In genomic region chr3:4065080-4065479, GRCh38 we compare ENCODE assay signal across 16 cellular contexts.
DNase-seq lines count a peak whose midpoint lies in the region; ATAC-seq and TF ChIP-seq lines count a peak whose summit lies in the region.
"Had no signal": no experiment of that assay in that cellular context is flagged by ENCODE, and none has a peak within 500 bp of the region (broad histone marks: within the 10 kb centered on the region; RNA-seq: fewer than 3 reads in every experiment).

No MANE protein-coding gene starts in this region.

- no peaks in the 10 kb centered on the region for H4K20me1 ChIP-seq in SK-N-SH (ENCODE audit: insufficient read depth)

- POLR2A ChIA-PET in SK-N-SH (lab: Yijun Ruan, JAX), result no interaction called here

- no peaks in the 10 kb centered on the region for H3K36me3 ChIP-seq in SK-N-SH (replicated peaks in 1 of 2; ENCODE audit: control insufficient read depth in 1 of 2, insufficient read depth in 2 of 2, low read length in 1 of 2)
- H3K36me3 ChIP-seq: adrenal gland, left lung had no signal

- TF ChIP-seq EP300 in SK-N-SH (IDR thresholded peaks at IDR 0.05; ENCODE audit: borderline replicate concordance in 1 of 2, low read depth in 1 of 2, low read length in 1 of 2), result no peak

- no peaks in the 10 kb centered on the region for H3K4me1 ChIP-seq in SK-N-SH (ENCODE audit: control insufficient read depth in 1 of 2, insufficient read depth in 2 of 2, low read depth in 1 of 2, low read length in 1 of 2)
- H3K4me1 ChIP-seq: adrenal gland, left lung had no signal

- no peak overlapping the region for H3K4me3 ChIP-seq in SK-N-SH (ENCODE audit: low read depth in 2 of 2, low read length in 1 of 2)
- H3K4me3 ChIP-seq: adrenal gland, left lung had no signal

- WGBS in SK-N-SH (ENCODE audit: low lambda C conversion rate), result 19% methylated on average over 1 of the region's 1 CpG

- peak overlapping the region; percentile 60 for H3K27ac Mint-ChIP-seq in stimulated activated naive B cell treated with anti-CD40 and anti-IgM and Interleukin-4, amounts not matched to agents 10 μg/mL and 1 μg/mL and 100 μg/mL, for 72 hours
- no peak overlapping the region for H3K27ac Mint-ChIP-seq in natural killer cell
- H3K27ac Mint-ChIP-seq: activated T-cell treated with anti-CD3 and anti-CD28 coated beads, Interleukin-2, amount 50 U/mL, for 24 hours; CD4-positive, CD25-positive, alpha-beta regulatory T cell had no signal

- H3K9me3 ChIP-seq in SK-N-SH, result no peaks in the 10 kb centered on the region
- H3K9me3 ChIP-seq: adrenal gland, left lung had no signal

- CTCF ChIA-PET in SK-N-SH (lab: Yijun Ruan, JAX), result no interaction called here

- no peak overlapping the region for H2AFZ ChIP-seq in SK-N-SH (ENCODE audit: low read depth)

- peaks cover 0 to 2% of the 10 kb centered on the region in 2 donors for H3K9me3 Mint-ChIP-seq in stimulated activated naive B cell treated with anti-CD40 and anti-IgM and Interleukin-4, amounts not matched to agents 10 μg/mL and 1 μg/mL and 100 μg/mL, for 72 hours
- no peaks in the 10 kb centered on the region for H3K9me3 Mint-ChIP-seq in natural killer cell
- H3K9me3 Mint-ChIP-seq: activated T-cell treated with anti-CD3 and anti-CD28 coated beads, Interleukin-2, amount 50 U/mL, for 24 hours had no signal

- H3K9me2 ChIP-seq in SK-N-SH, result no peaks in the 10 kb centered on the region

- H3K36me3 Mint-ChIP-seq in stimulated activated naive B cell treated with anti-CD40 and anti-IgM and Interleukin-4, amounts not matched to agents 10 μg/mL and 1 μg/mL and 100 μg/mL, for 72 hours, result peaks cover 0 to 3% of the 10 kb centered on the region in 2 donors
- H3K36me3 Mint-ChIP-seq in natural killer cell, result no peaks in the 10 kb centered on the region

- no peaks in the 10 kb centered on the region for H3F3A ChIP-seq in SK-N-SH (replicated peaks; ENCODE audit: insufficient read depth)

- intact Hi-C loops in natural killer cell (cut with micrococcal nuclease), result no loop called here

- no peak for TF ChIP-seq RAD21 in SK-N-SH (IDR thresholded peaks at IDR 0.05; ENCODE audit: low read length)

- TF ChIP-seq CTCF in SK-N-SH (IDR thresholded peaks at IDR 0.05), result no peak
- no peak for TF ChIP-seq CTCF in natural killer cell (IDR thresholded peaks at IDR 0.05)

- H3K27ac ChIP-seq in SK-N-SH (ENCODE audit: low read depth in 2 of 2, low read length in 1 of 2), result no peak overlapping the region
- H3K27ac ChIP-seq: adrenal gland, left lung had no signal

- H3K27me3 Mint-ChIP-seq in stimulated activated naive B cell treated with anti-CD40 and anti-IgM and Interleukin-4, amounts not matched to agents 10 μg/mL and 1 μg/mL and 100 μg/mL, for 72 hours, result no peaks in the 10 kb centered on the region
- no peaks in the 10 kb centered on the region for H3K27me3 Mint-ChIP-seq in natural killer cell (ENCODE audit: low read depth in 2 of 2)
- H3K27me3 Mint-ChIP-seq: activated T-cell treated with anti-CD3 and anti-CD28 coated beads, Interleukin-2, amount 50 U/mL, for 24 hours; CD4-positive, CD25-positive, alpha-beta regulatory T cell had no signal

- no peaks in the 10 kb centered on the region for H3K27me3 ChIP-seq in SK-N-SH (ENCODE audit: insufficient read depth)
- H3K27me3 ChIP-seq: adrenal gland, left lung had no signal

- no peaks in the 10 kb centered on the region for H3K79me2 ChIP-seq in SK-N-SH (ENCODE audit: insufficient read depth)

- no peak overlapping the region for H3K9ac ChIP-seq in SK-N-SH

- no peak for DNase-seq in stimulated activated naive B cell treated with anti-CD40 and anti-IgM and Interleukin-4, amounts not matched to agents 10 μg/mL and 1 μg/mL and 100 μg/mL, for 72 hours
- DNase-seq in SK-N-SH (no peak), natural killer cell (no peak)
- DNase-seq: activated T-cell treated with anti-CD3 and anti-CD28 coated beads, Interleukin-2, amount 50 U/mL, for 24 hours; adrenal gland; CD4-positive, CD25-positive, alpha-beta regulatory T cell; erythroblast; hippocampal formation; left lung; NCI-H1092 treated with DMSO at 0.1 percent for 48 hours; NCI-H510A had no signal

- H3K4me1 Mint-ChIP-seq in stimulated activated naive B cell treated with anti-CD40 and anti-IgM and Interleukin-4, amounts not matched to agents 10 μg/mL and 1 μg/mL and 100 μg/mL, for 72 hours, result peaks cover 63 to 91% of the 10 kb centered on the region in 2 donors
- H3K4me1 Mint-ChIP-seq in natural killer cell, result peaks cover 9 to 10% of the 10 kb centered on the region in 2 donors

- ATAC-seq in GM19023 (IDR thresholded peaks at IDR 0.05; ENCODE audit: unreplicated experiment), result peak; percentile 41
- ATAC-seq in HG02623 (IDR thresholded peaks at IDR 0.05; ENCODE audit: unreplicated experiment), result peak; percentile 76
- peak; percentile 57 for ATAC-seq in HG03571 (IDR thresholded peaks at IDR 0.05; ENCODE audit: unreplicated experiment)
- peak; percentile 91 to 93 for ATAC-seq in stimulated activated naive B cell treated with anti-CD40 and anti-IgM and Interleukin-4, amounts not matched to agents 10 μg/mL and 1 μg/mL and 100 μg/mL, for 72 hours (replicated peaks)
- ATAC-seq in HG03457 (IDR thresholded peaks at IDR 0.05; ENCODE audit: unreplicated experiment), result no peak
- ATAC-seq in natural killer cell, result no peak
- ATAC-seq: left lung, sciatic nerve had no signal

- no peak overlapping the region for H3K4me2 ChIP-seq in SK-N-SH

- peak overlapping the region; percentile 7 to 44 for H3K4me3 Mint-ChIP-seq in stimulated activated naive B cell treated with anti-CD40 and anti-IgM and Interleukin-4, amounts not matched to agents 10 μg/mL and 1 μg/mL and 100 μg/mL, for 72 hours
- no peak overlapping the region for H3K4me3 Mint-ChIP-seq in natural killer cell
- H3K4me3 Mint-ChIP-seq: activated T-cell treated with anti-CD3 and anti-CD28 coated beads, Interleukin-2, amount 50 U/mL, for 24 hours had no signal

TF ChIP-seq in SK-N-SH, 30 proteins besides CTCF, POLR2A, EP300 and RAD21:
- TF ChIP-seq NFIC (IDR thresholded peaks at IDR 0.05; ENCODE audit: borderline replicate concordance) (no peak), USF1 (IDR thresholded peaks at IDR 0.05; ENCODE audit: borderline replicate concordance, low read depth) (no peak), MXI1 (IDR thresholded peaks at IDR 0.05; ENCODE audit: low read depth, low read length) (no peak), TAF1 (IDR thresholded peaks at IDR 0.05; ENCODE audit: borderline replicate concordance, low read depth, low read length) (no peak), EZH2phosphoT487 (IDR thresholded peaks at IDR 0.05; ENCODE audit: borderline replicate concordance, low read depth) (no peak), SIN3A (IDR thresholded peaks at IDR 0.05; ENCODE audit: borderline replicate concordance, low read depth, low read length) (no peak), SMC3 (IDR thresholded peaks at IDR 0.05; ENCODE audit: low read depth, low read length) (no peak), JUND (IDR thresholded peaks at IDR 0.05) (no peak), GATA2 (CRISPR knock-in tag; IDR thresholded peaks at IDR 0.05) (no peak)
- TF ChIP-seq, protein P1, sequence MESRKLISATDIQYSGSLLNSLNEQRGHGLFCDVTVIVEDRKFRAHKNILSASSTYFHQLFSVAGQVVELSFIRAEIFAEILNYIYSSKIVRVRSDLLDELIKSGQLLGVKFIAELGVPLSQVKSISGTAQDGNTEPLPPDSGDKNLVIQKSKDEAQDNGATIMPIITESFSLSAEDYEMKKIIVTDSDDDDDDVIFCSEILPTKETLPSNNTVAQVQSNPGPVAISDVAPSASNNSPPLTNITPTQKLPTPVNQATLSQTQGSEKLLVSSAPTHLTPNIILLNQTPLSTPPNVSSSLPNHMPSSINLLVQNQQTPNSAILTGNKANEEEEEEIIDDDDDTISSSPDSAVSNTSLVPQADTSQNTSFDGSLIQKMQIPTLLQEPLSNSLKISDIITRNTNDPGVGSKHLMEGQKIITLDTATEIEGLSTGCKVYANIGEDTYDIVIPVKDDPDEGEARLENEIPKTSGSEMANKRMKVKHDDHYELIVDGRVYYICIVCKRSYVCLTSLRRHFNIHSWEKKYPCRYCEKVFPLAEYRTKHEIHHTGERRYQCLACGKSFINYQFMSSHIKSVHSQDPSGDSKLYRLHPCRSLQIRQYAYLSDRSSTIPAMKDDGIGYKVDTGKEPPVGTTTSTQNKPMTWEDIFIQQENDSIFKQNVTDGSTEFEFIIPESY (IDR thresholded peaks at IDR 0.05; ENCODE audit: borderline replicate concordance, low read depth), result no peak
TF ChIP-seq in SK-N-SH: peak in this region for 0.

Comparison
In these comparisons a context has a peak if more than half of its experiments do, and no peak if none do; other contexts are left out.
1. ATAC-seq: peak in GM19023 (single experiment), HG02623 (single experiment), HG03571 (single experiment) and stimulated activated naive B cell treated with anti-CD40 and anti-IgM and Interleukin-4, amounts not matched to agents 10 μg/mL and 1 μg/mL and 100 μg/mL, for 72 hours (2 of 2); none in HG03457 (single experiment) and natural killer cell (0 of 3).